8 cellular contexts compared by ENCODE assay signal in genomic region chr22:36452473-36453265, GRCh38. TPM values are rescaled to one million over a fixed set of nuclear protein-coding genes. Genes with fewer than 3 reads are reported as not detected.
A peak's percentile ranks its signal among the peaks of the same experiment; 100 is the strongest.
DNase-seq lines count a peak whose midpoint lies in the region; ATAC-seq and TF ChIP-seq lines count a peak whose summit lies in the region.

No MANE protein-coding gene starts in this region.

- H3K9ac ChIP-seq in OCI-LY1 (ENCODE audit: low read length): peak overlapping the region; percentile 68

- no peaks in the 10 kb centered on the region for H3K9me3 Mint-ChIP-seq in effector memory CD8-positive, alpha-beta T cell

- peaks cover 8% of the 10 kb centered on the region for H3K79me2 ChIP-seq in DOHH2 (ENCODE audit: control insufficient read depth, low read length)
- H3K79me2 ChIP-seq in OCI-LY1 (ENCODE audit: insufficient read depth, low read length): no peaks in the 10 kb centered on the region

- H3K36me3 ChIP-seq in DOHH2 (ENCODE audit: control insufficient read depth, low read length) (no peaks in the 10 kb centered on the region), OCI-LY1 (ENCODE audit: insufficient read depth, low read length) (no peaks in the 10 kb centered on the region), prostate gland (no peaks in the 10 kb centered on the region), brain microvascular endothelial cell (replicated peaks) (no peaks in the 10 kb centered on the region)

- in situ Hi-C loops in brain microvascular endothelial cell (cut with HindIII; ENCODE audit: low pct_ligation_motif_present, low sequenced_read_pairs): loop anchor here (25.0 kb wide), 1 partner anchor 115 kb away; no protein-coding TSS in a partner anchor

- H3K9me3 ChIP-seq in DOHH2 (ENCODE audit: control insufficient read depth, insufficient read depth, low read length): no peaks in the 10 kb centered on the region
- H3K9me3 ChIP-seq in OCI-LY1 (ENCODE audit: low read length): no peaks in the 10 kb centered on the region
- H3K9me3 ChIP-seq in prostate gland: no peaks in the 10 kb centered on the region

- no peak overlapping the region for H2AFZ ChIP-seq in OCI-LY1 (ENCODE audit: low read length)

- H3F3A ChIP-seq in DOHH2 (ENCODE audit: control insufficient read depth, insufficient read depth) (peaks cover 22% of the 10 kb centered on the region), OCI-LY1 (ENCODE audit: insufficient read depth, low read length) (peaks cover 8% of the 10 kb centered on the region)

- intact Hi-C loops in prostate gland (cut with DNase I): no loop called here

- WGBS in prostate gland: 90% methylated on average over 8 of the region's 8 CpGs

- TF ChIP-seq POLR2A in prostate gland (IDR thresholded peaks at IDR 0.05): no peak
- no peak for TF ChIP-seq POLR2A in GM18505 (IDR thresholded peaks at IDR 0.05; ENCODE audit: borderline replicate concordance, extremely low read depth, insufficient read depth, insufficient read length)

- ATAC-seq in effector memory CD8-positive, alpha-beta T cell (replicated peaks): no peak
- no peak for ATAC-seq in GM18505 (IDR thresholded peaks at IDR 0.05; ENCODE audit: unreplicated experiment)

- no peaks in the 10 kb centered on the region for H3K9me2 ChIP-seq in DOHH2 (replicated peaks; ENCODE audit: control insufficient read depth, low read length)
- no peaks in the 10 kb centered on the region for H3K9me2 ChIP-seq in OCI-LY1 (ENCODE audit: low read depth, low read length)

- no peaks in the 10 kb centered on the region for H3K27me3 Mint-ChIP-seq in effector memory CD8-positive, alpha-beta T cell

- H3K4me1 Mint-ChIP-seq in effector memory CD8-positive, alpha-beta T cell (ENCODE audit: low read depth in 2 of 2): peaks cover 38 to 51% of the 10 kb centered on the region in 2 donors

- H3K4me3 Mint-ChIP-seq in effector memory CD8-positive, alpha-beta T cell: peak overlapping the region; percentile 76 to 78

- H3K27me3 ChIP-seq in DOHH2 (ENCODE audit: control insufficient read depth, low read length) (no peaks in the 10 kb centered on the region), OCI-LY1 (ENCODE audit: insufficient read depth, low read length) (no peaks in the 10 kb centered on the region), prostate gland (replicated peaks; ENCODE audit: insufficient read depth) (no peaks in the 10 kb centered on the region), brain microvascular endothelial cell (replicated peaks) (no peaks in the 10 kb centered on the region)

- peak overlapping the region; percentile 82 for H3K27ac ChIP-seq in DOHH2 (ENCODE audit: low read depth, low read length)
- peak overlapping the region; percentile 98 for H3K27ac ChIP-seq in OCI-LY1 (ENCODE audit: low read depth, low read length, poor library complexity, severe bottlenecking)
- peak overlapping the region; percentile 96 to 98 for H3K27ac ChIP-seq in prostate gland
- no peak overlapping the region for H3K27ac ChIP-seq in brain microvascular endothelial cell

- H3K36me3 Mint-ChIP-seq in effector memory CD8-positive, alpha-beta T cell (ENCODE audit: insufficient read depth): peaks cover 17% of the 10 kb centered on the region

- TF ChIP-seq CTCF in DOHH2 (IDR thresholded peaks at IDR 0.05; ENCODE audit: low read depth, low read length, poor library complexity, severe bottlenecking): no peak
- no peak for TF ChIP-seq CTCF in OCI-LY1 (IDR thresholded peaks at IDR 0.05; ENCODE audit: low read length)
- no peak for TF ChIP-seq CTCF in prostate gland (IDR thresholded peaks at IDR 0.05)
- TF ChIP-seq CTCF in brain microvascular endothelial cell (IDR thresholded peaks at IDR 0.05; ENCODE audit: low read depth, low read length, missing control alignments): no peak

- no peak for DNase-seq in effector memory CD8-positive, alpha-beta T cell
- DNase-seq in prostate gland (ENCODE audit: low spot score) (no peak), SW480 (ENCODE audit: low spot score) (no peak), DMS153 treated with DMSO at 0.1 percent for 48 hours (lab: John Stamatoyannopoulos, UW; ENCODE audit: unreplicated experiment) (no peak), brain microvascular endothelial cell (no peak)

- H4K20me1 ChIP-seq in DOHH2 (ENCODE audit: control insufficient read depth, insufficient read depth, low read depth, low read length) (no peaks in the 10 kb centered on the region), OCI-LY1 (ENCODE audit: insufficient read depth, low read length) (no peaks in the 10 kb centered on the region)

- H3K4me2 ChIP-seq in DOHH2 (ENCODE audit: low read length): peak overlapping the region; percentile 68
- peak overlapping the region; percentile 48 for H3K4me2 ChIP-seq in OCI-LY1 (ENCODE audit: low read length)

- peak overlapping the region; percentile 64 for H3K4me3 ChIP-seq in DOHH2 (ENCODE audit: low read length)
- H3K4me3 ChIP-seq in OCI-LY1 (ENCODE audit: low read depth, low read length, poor library complexity, severe bottlenecking): peak overlapping the region; percentile 31
- H3K4me3 ChIP-seq in prostate gland: no peak overlapping the region
- no peak overlapping the region for H3K4me3 ChIP-seq in brain microvascular endothelial cell (ENCODE audit: low read depth, low read length)

- peak overlapping the region; percentile 77 to 96 for H3K27ac Mint-ChIP-seq in effector memory CD8-positive, alpha-beta T cell

- peaks cover 60% of the 10 kb centered on the region for H3K4me1 ChIP-seq in DOHH2 (ENCODE audit: control insufficient read depth, low read length)
- H3K4me1 ChIP-seq in OCI-LY1 (ENCODE audit: insufficient read depth, low read length, severe bottlenecking): peaks cover 64% of the 10 kb centered on the region
- H3K4me1 ChIP-seq in prostate gland (replicated peaks): peaks cover 17% of the 10 kb centered on the region

RNA-seq across cellular contexts. Expression of gene TXN2, which starts 28.8 kb away (rescaled TPM):
- 100 to 1,000 TPM in 1 of 2 donors, 10 to 100 TPM in 1; 74.3 to 148 TPM for total RNA-seq in prostate gland

RNA-seq across cellular contexts. Expression of gene FOXRED2, which starts 54.2 kb away (rescaled TPM):
- 10 to 100 TPM; 24.7 to 33.7 TPM for total RNA-seq in prostate gland

Comparison
In these comparisons a context has a peak if more than half of its experiments do, and no peak if none do; other contexts are left out.
1. H3K4me3 ChIP-seq: peak in DOHH2 (single experiment) and OCI-LY1 (single experiment); none in prostate gland (0 of 2) and brain microvascular endothelial cell (single experiment).